In the genomic region with DNA sequence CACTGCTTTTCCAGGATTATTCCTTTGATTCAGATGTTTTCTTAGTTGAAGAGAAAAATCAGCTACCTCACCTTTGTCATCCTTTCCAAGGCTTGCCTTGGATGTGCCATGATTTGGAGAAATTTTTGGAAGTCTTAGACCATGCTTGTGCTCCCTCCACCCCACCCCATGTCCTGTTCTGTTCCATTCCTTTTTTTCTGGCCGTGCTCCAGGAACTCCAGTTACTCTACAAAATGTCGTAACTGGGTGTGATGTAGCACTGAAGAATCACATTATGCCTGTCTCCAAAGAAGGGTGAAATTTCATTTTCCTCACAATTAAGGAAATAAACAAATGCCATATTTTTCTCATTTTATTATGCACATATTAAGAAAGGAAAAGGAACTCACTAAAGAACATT, we compare ENCODE assay signal across 12 cellular contexts.
"Had no signal": no experiment of that assay in that cellular context is flagged by ENCODE, and none has a peak within 500 bp of the region (broad histone marks: within the 10 kb centered on the region; RNA-seq: fewer than 3 reads in every experiment).

No MANE protein-coding gene starts in this region.

- H3K4me1 Mint-ChIP-seq: memory B cell; stimulated activated naive CD8-positive, alpha-beta T cell treated with anti-CD3 and anti-CD28 coated beads, Interleukin-15, amount 100 ng/mL, for 72 hours had no signal

- DNase-seq: activated CD4-positive, alpha-beta T cell treated with anti-CD3 and anti-CD28 coated beads, Interleukin-2, amount 50 U/mL, for 1 hour; activated CD4-positive, CD25-positive, alpha-beta regulatory T cell; activated naive CD4-positive, alpha-beta T cell treated with anti-CD3 and anti-CD28 coated beads, Interleukin-2, amount 50 U/mL, for 16 hours; cerebellar nuclear complex; effector memory CD8-positive, alpha-beta T cell; head of caudate nucleus; stimulated activated CD4-positive, alpha-beta T cell treated with anti-CD3 and anti-CD28 coated beads, Interleukin-4, amount 100 ng/mL, for 4 hours; stimulated activated naive CD8-positive, alpha-beta T cell treated with anti-CD3 and anti-CD28 coated beads, Interleukin-15, amount 100 ng/mL, for 72 hours had no signal

- H3K4me3 ChIP-seq: thoracic aorta had no signal

- H3K27ac Mint-ChIP-seq: activated T-helper 2 cell treated with anti-CD3 and anti-CD28 coated beads, Interferon-gamma antibody, Interleukin-2, Interleukin-4, amounts not matched to agents 10 μg/mL and 5 μg/mL and 100 μg/mL, durations not matched to agents 14 hours and 24 hours and 36 hours; dendritic cell treated with granulocyte-macrophage colony-stimulating factor and Interleukin-4, amounts not matched to agents 40 ng/mL and 50 ng/mL, for 4 days; effector memory CD8-positive, alpha-beta T cell; memory B cell; stimulated activated naive CD8-positive, alpha-beta T cell treated with anti-CD3 and anti-CD28 coated beads, Interleukin-15, amount 100 ng/mL, for 72 hours had no signal

- ATAC-seq: effector memory CD8-positive, alpha-beta T cell; stimulated activated naive CD8-positive, alpha-beta T cell treated with anti-CD3 and anti-CD28 coated beads, Interleukin-15, amount 100 ng/mL, for 72 hours had no signal

- H3K27ac ChIP-seq: thoracic aorta had no signal

- H3K4me3 Mint-ChIP-seq: dendritic cell treated with granulocyte-macrophage colony-stimulating factor and Interleukin-4, amounts not matched to agents 40 ng/mL and 50 ng/mL, for 4 days; effector memory CD8-positive, alpha-beta T cell; memory B cell; stimulated activated naive CD8-positive, alpha-beta T cell treated with anti-CD3 and anti-CD28 coated beads, Interleukin-15, amount 100 ng/mL, for 72 hours had no signal

- H3K9me3 Mint-ChIP-seq: dendritic cell treated with granulocyte-macrophage colony-stimulating factor and Interleukin-4, amounts not matched to agents 40 ng/mL and 50 ng/mL, for 4 days; memory B cell had no signal

- H3K36me3 ChIP-seq: thoracic aorta had no signal

- H3K27me3 Mint-ChIP-seq: dendritic cell treated with granulocyte-macrophage colony-stimulating factor and Interleukin-4, amounts not matched to agents 40 ng/mL and 50 ng/mL, for 4 days; effector memory CD8-positive, alpha-beta T cell; memory B cell; stimulated activated naive CD8-positive, alpha-beta T cell treated with anti-CD3 and anti-CD28 coated beads, Interleukin-15, amount 100 ng/mL, for 72 hours had no signal

- H3K9me3 ChIP-seq: thoracic aorta had no signal

- H3K36me3 Mint-ChIP-seq: memory B cell had no signal
